ENCODE assay signal across 8 cellular contexts in genomic region chr14:103675957-103676356, GRCh38.
"Had no signal": no experiment of that assay in that cellular context is flagged by ENCODE, and none has a peak within 500 bp of the region (broad histone marks: within the 10 kb centered on the region; RNA-seq: fewer than 3 reads in every experiment).

No MANE protein-coding gene starts in this region.

- ATAC-seq: HCT116 had no signal

- H3K9me3 Mint-ChIP-seq: HFFc6 had no signal

- H3K4me3 ChIP-seq: GM23248, HAP-1 had no signal

- H3K9me3 ChIP-seq: HAP-1 had no signal

- DNase-seq: GM23248, GOT3, H7, HFFc6, IMR-90 had no signal

- H3K4me1 ChIP-seq: HAP-1 had no signal

- H2AFZ ChIP-seq: GM23248 had no signal

- H3K9ac ChIP-seq: GM23248 had no signal

- H3K4me3 Mint-ChIP-seq: HFFc6 had no signal

- H3K27ac ChIP-seq: GM23248, HL-60 had no signal
